Comparison of ENCODE assay signal across 18 cellular contexts in genomic region chr11:100791873-100792272, GRCh38.
DNase-seq lines count a peak whose midpoint lies in the region; ATAC-seq and TF ChIP-seq lines count a peak whose summit lies in the region.
"Had no signal": no experiment of that assay in that cellular context is flagged by ENCODE, and none has a peak within 500 bp of the region (broad histone marks: within the 10 kb centered on the region; RNA-seq: fewer than 3 reads in every experiment).

No MANE protein-coding gene starts in this region.

- no peak overlapping the region for H2BK20ac ChIP-seq in H9 (ENCODE audit: low read depth, low read length, poor library complexity, severe bottlenecking)

- peak; percentile 53 for DNase-seq in H9
- DNase-seq in SJCRH30: peak; percentile 49 to 75
- peak; percentile 13 to 45 for DNase-seq in foreskin keratinocyte
- DNase-seq in neural crest cell (ENCODE audit: low read depth, low spot score): no peak
- DNase-seq in UCSD-AML1 (lab: John Stamatoyannopoulos, UW; ENCODE audit: unreplicated experiment): no peak
- no peak for DNase-seq in left lung
- DNase-seq in CD1c-positive myeloid dendritic cell (ENCODE audit: extremely low spot score): no peak
- DNase-seq: activated CD4-positive, alpha-beta memory T cell treated with anti-CD3 and anti-CD28 coated beads, Interleukin-2, amount 10 ng/mL, durations not matched to agents 7 days and 5 days; amygdala; cortex of kidney; DMS153; hypothalamus; mesenchymal stem cell; NCI-H1105; SK-N-SH; stimulated activated naive CD4-positive, alpha-beta T cell had no signal

- no peak overlapping the region for H2BK15ac ChIP-seq in H9 (ENCODE audit: low read depth, low read length)

- H2BK120ac ChIP-seq in H9 (ENCODE audit: low read depth, low read length, poor library complexity, severe bottlenecking): no peak overlapping the region

- H3K23ac ChIP-seq in H9 (ENCODE audit: insufficient read length, low read depth, low read length): no peak overlapping the region

- H3K4me1 Mint-ChIP-seq in H9 (peaks cover 47% of the 10 kb centered on the region in 2 experiments), neural crest cell (peaks cover 29% of the 10 kb centered on the region)
- H3K4me1 Mint-ChIP-seq: activated CD4-positive, alpha-beta memory T cell treated with anti-CD3 and anti-CD28 coated beads, Interleukin-2, amount 10 ng/mL, durations not matched to agents 7 days and 5 days had no signal

- H3K27me3 ChIP-seq in H9 (ENCODE audit: insufficient read depth, low read length) (no peaks in the 10 kb centered on the region), SJCRH30 (no peaks in the 10 kb centered on the region), foreskin keratinocyte (no peaks in the 10 kb centered on the region), left lung (no peaks in the 10 kb centered on the region)
- H3K27me3 ChIP-seq: neutrophil had no signal

- peak; percentile 72 for ATAC-seq in foreskin keratinocyte
- no peak for ATAC-seq in left lung

- no peaks in the 10 kb centered on the region for H4K20me1 ChIP-seq in H9 (ENCODE audit: control insufficient read depth, insufficient read depth, insufficient read length)

- H4K91ac ChIP-seq in H9 (ENCODE audit: insufficient read length, low read depth, low read length): no peak overlapping the region

- H3K18ac ChIP-seq in H9 (ENCODE audit: insufficient read length, low read depth, low read length): no peak overlapping the region

- no peak overlapping the region for H3K4me2 ChIP-seq in H9 (ENCODE audit: insufficient read depth, insufficient read length, low read length)
- H3K4me2 ChIP-seq: SK-N-SH had no signal

- H3K36me3 Mint-ChIP-seq in H9 (ENCODE audit: insufficient read depth in 1 of 3, low read depth in 3 of 3) (peaks cover 3 to 23% (median 13%) of the 10 kb centered on the region in 3 experiments; a peak in 6 of 7 replicates), neural crest cell (ENCODE audit: low read depth) (peaks cover 12% of the 10 kb centered on the region)

- no peak overlapping the region for H3T11ph ChIP-seq in H9 (ENCODE audit: low read length)

- H3K4me3 Mint-ChIP-seq in H9 (peak overlapping the region; percentile 32 to 65), neural crest cell (no peak overlapping the region)
- H3K4me3 Mint-ChIP-seq: activated CD4-positive, alpha-beta memory T cell treated with anti-CD3 and anti-CD28 coated beads, Interleukin-2, amount 10 ng/mL, durations not matched to agents 7 days and 5 days; activated T-helper 1 cell treated with anti-CD3 and anti-CD28 coated beads, Interleukin-12 subunit alpha, Interleukin-12 subunit beta, Interleukin-2, Interleukin-4 antibody, amounts not matched to agents 30 ng/mL and 10 ng/mL and 1 ng/mL, durations not matched to agents 14 hours and 24 hours and 36 hours had no signal

- no peak overlapping the region for H2BK12ac ChIP-seq in H9 (ENCODE audit: insufficient read length, low read depth, low read length)

- no peak overlapping the region for H2AK5ac ChIP-seq in H9 (ENCODE audit: insufficient read length, low read length)

- H3K9me3 Mint-ChIP-seq in H9 (no peaks in the 10 kb centered on the region), neural crest cell (peaks cover 19% of the 10 kb centered on the region)
- H3K9me3 Mint-ChIP-seq: activated T-helper 1 cell treated with anti-CD3 and anti-CD28 coated beads, Interleukin-12 subunit alpha, Interleukin-12 subunit beta, Interleukin-2, Interleukin-4 antibody, amounts not matched to agents 30 ng/mL and 10 ng/mL and 1 ng/mL, durations not matched to agents 14 hours and 24 hours and 36 hours had no signal

- H3K4ac ChIP-seq in H9 (ENCODE audit: low read depth, low read length): no peak overlapping the region

- WGBS in H9 (ENCODE audit: extremely low coverage, insufficient read length, low lambda C conversion rate): no CpG with 5 or more reads among the region's 1 CpG

- TF ChIP-seq CTCF in H9 (conservative IDR thresholded peaks at IDR 0.05): no peak
- no peak for TF ChIP-seq CTCF in foreskin keratinocyte (conservative IDR thresholded peaks at IDR 0.05)
- TF ChIP-seq CTCF in neural crest cell (conservative IDR thresholded peaks at IDR 0.05): no peak
- TF ChIP-seq CTCF in left lung (IDR thresholded peaks at IDR 0.05): no peak

- H3K4me1 ChIP-seq in H9 (ENCODE audit: insufficient read depth, low read length) (peaks cover 2% of the 10 kb centered on the region; the same call in 1 of the 2 replicates), SJCRH30 (peaks cover 6% of the 10 kb centered on the region), foreskin keratinocyte (no peaks in the 10 kb centered on the region), left lung (no peaks in the 10 kb centered on the region)

- H3K9me3 ChIP-seq in H9 (ENCODE audit: control insufficient read depth, low read depth, low read length): no peaks in the 10 kb centered on the region
- no peaks in the 10 kb centered on the region for H3K9me3 ChIP-seq in SJCRH30 (replicated peaks)
- no peaks in the 10 kb centered on the region for H3K9me3 ChIP-seq in left lung
- H3K9me3 ChIP-seq: neutrophil, SK-N-SH had no signal

- no peaks in the 10 kb centered on the region for H3K23me2 ChIP-seq in H9 (ENCODE audit: insufficient read length, low read depth, low read length, poor library complexity, severe bottlenecking)

- no peak overlapping the region for H4K8ac ChIP-seq in H9 (replicated peaks; ENCODE audit: insufficient read length, low read depth, low read length)

- H2AFZ ChIP-seq in H9 (ENCODE audit: low read length): no peak overlapping the region

- H3K27me3 Mint-ChIP-seq in H9 (ENCODE audit: low read depth) (no peaks in the 10 kb centered on the region), neural crest cell (ENCODE audit: low read depth) (no peaks in the 10 kb centered on the region)
- H3K27me3 Mint-ChIP-seq: activated CD4-positive, alpha-beta memory T cell treated with anti-CD3 and anti-CD28 coated beads, Interleukin-2, amount 10 ng/mL, durations not matched to agents 7 days and 5 days had no signal

- H3K56ac ChIP-seq in H9 (ENCODE audit: insufficient read length, low read depth, low read length): no peak overlapping the region

- peaks cover 1% of the 10 kb centered on the region; the same call in 1 of the 2 replicates for H3K79me2 ChIP-seq in H9 (ENCODE audit: insufficient read depth, low read length)

- peak overlapping the region; percentile 81 to 99 (median 99) for H3K27ac Mint-ChIP-seq in H9
- H3K27ac Mint-ChIP-seq in neural crest cell (ENCODE audit: unreplicated experiment): peak overlapping the region; percentile 21
- H3K27ac Mint-ChIP-seq: activated CD4-positive, alpha-beta memory T cell treated with anti-CD3 and anti-CD28 coated beads, Interleukin-2, amount 10 ng/mL, durations not matched to agents 7 days and 5 days; activated T-helper 1 cell treated with anti-CD3 and anti-CD28 coated beads, Interleukin-12 subunit alpha, Interleukin-12 subunit beta, Interleukin-2, Interleukin-4 antibody, amounts not matched to agents 30 ng/mL and 10 ng/mL and 1 ng/mL, durations not matched to agents 14 hours and 24 hours and 36 hours had no signal

- no peak overlapping the region for H4K5ac ChIP-seq in H9 (ENCODE audit: insufficient read length, low read depth, low read length)

- H3K27ac ChIP-seq in H9 (ENCODE audit: insufficient read length, low read depth, low read length) (peak overlapping the region; percentile 78), SJCRH30 (no peak overlapping the region), foreskin keratinocyte (no peak overlapping the region), left lung (no peak overlapping the region)
- H3K27ac ChIP-seq: neutrophil had no signal

- no peak overlapping the region for H3K14ac ChIP-seq in H9 (ENCODE audit: insufficient read depth, low read length)

- H2BK5ac ChIP-seq in H9 (ENCODE audit: insufficient read length, low read length): no peak overlapping the region

- intact Hi-C loops in left lung (cut with DNase I): no loop called here

- H3K4me3 ChIP-seq in SJCRH30 (no peak overlapping the region), left lung (no peak overlapping the region)

- no peaks in the 10 kb centered on the region for H3K79me1 ChIP-seq in H9 (ENCODE audit: insufficient read depth, low read depth, low read length, poor library complexity, severe bottlenecking)

- H3K9ac ChIP-seq in H9 (ENCODE audit: extremely low read depth, insufficient read length, low read length): no peak overlapping the region
- H3K9ac ChIP-seq: SK-N-SH had no signal

- H3K36me3 ChIP-seq in SJCRH30 (no peaks in the 10 kb centered on the region), left lung (no peaks in the 10 kb centered on the region)
- H3K36me3 ChIP-seq: neutrophil had no signal

Comparison
In these comparisons a context has a peak if more than half of its experiments do, and no peak if none do; other contexts are left out.
1. DNase-seq: peak in H9 (single experiment), SJCRH30 (2 of 2) and foreskin keratinocyte (2 of 2); none in neural crest cell (single experiment), UCSD-AML1 (single experiment), left lung (0 of 2) and CD1c-positive myeloid dendritic cell (single experiment).